In the genomic region with DNA sequence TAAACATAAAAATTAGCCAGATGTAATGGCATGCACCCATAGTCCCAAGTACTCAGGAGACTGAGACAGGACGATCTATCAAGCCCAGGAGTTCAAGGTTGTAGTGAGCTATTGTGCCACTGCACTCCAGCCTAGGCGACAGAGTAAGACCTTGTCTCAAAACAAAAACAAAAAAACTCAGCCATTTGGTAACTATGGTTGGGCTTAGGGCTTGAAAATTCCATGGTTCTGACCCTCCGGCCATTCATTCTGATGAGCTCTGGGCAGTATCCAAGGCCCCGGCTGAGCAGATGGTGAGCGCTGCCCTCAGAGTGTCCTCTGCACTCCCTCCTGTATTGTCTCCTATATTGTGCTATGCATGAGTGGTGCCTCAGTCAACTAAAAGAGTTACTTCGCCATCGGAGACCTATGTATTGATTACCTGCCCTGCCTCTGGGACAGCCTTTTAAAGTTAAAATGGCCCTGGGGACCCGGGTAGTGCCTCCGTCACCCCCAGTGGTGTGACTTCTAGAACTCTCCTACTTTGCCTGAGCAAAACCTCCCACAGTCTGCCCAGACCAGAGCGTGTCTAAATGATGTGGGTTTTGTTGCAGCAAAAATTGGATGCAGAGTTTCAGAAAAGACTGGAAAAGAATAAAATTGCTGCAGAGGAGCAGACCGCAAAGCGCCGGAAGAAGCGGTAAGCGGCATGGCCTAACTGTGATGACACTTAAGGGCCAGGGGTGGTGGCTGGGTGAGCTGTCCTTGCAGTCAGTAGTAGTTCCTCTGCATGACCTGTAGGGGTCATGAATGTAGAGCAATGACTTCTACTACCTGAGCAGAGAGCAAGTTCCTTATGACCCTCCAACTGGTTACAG, we compare ENCODE assay signal across 8 cellular contexts. TPM values are rescaled to one million over a fixed set of nuclear protein-coding genes. Genes with fewer than 3 reads are reported as not detected.
DNase-seq lines count a peak whose midpoint lies in the region; ATAC-seq, FAIRE-seq and TF ChIP-seq lines count a peak whose summit lies in the region.

No MANE protein-coding gene starts in this region.

- no peak overlapping the region for H3K4me3 ChIP-seq in A673 (ENCODE audit: low read depth, low read length, poor library complexity, severe bottlenecking)
- H3K4me3 ChIP-seq in MG63: no peak overlapping the region
- H3K4me3 ChIP-seq in SJCRH30: no peak overlapping the region
- H3K4me3 ChIP-seq in kidney (ENCODE audit: low read length in 2 of 2): no peak overlapping the region

- H3K4me1 ChIP-seq in A673 (ENCODE audit: insufficient read depth, low read length, poor library complexity, severe bottlenecking) (no peaks in the 10 kb centered on the region), SJCRH30 (no peaks in the 10 kb centered on the region), kidney (ENCODE audit: control insufficient read depth in 1 of 2, insufficient read depth in 1 of 2, low read depth in 1 of 2, low read length in 2 of 2) (no peaks in the 10 kb centered on the region)

- no TSS peak for BruUV-seq in A673 (replicated peaks; lab: Mats Ljungman, UMichigan)

- H3K36me3 ChIP-seq in A673 (ENCODE audit: insufficient read depth, low read length, poor library complexity, severe bottlenecking): peaks cover 90% of the 10 kb centered on the region
- H3K36me3 ChIP-seq in MG63: peaks cover 37% of the 10 kb centered on the region
- peaks cover 85% of the 10 kb centered on the region for H3K36me3 ChIP-seq in SJCRH30
- H3K36me3 ChIP-seq in kidney (ENCODE audit: control insufficient read depth in 1 of 2, insufficient read depth in 2 of 2, low read length in 2 of 2): peaks cover 38 to 58% of the 10 kb centered on the region in 2 donors

- H3K27ac ChIP-seq in A673 (ENCODE audit: low read depth, low read length, poor library complexity, severe bottlenecking) (no peak overlapping the region), SJCRH30 (no peak overlapping the region), kidney (ENCODE audit: low read depth in 2 of 2, low read length in 2 of 2) (no peak overlapping the region)

- POLR2A ChIA-PET in A673 (lab: Charles Lee; ENCODE audit: low non-redundant PET) (interaction anchor here (0.7 kb wide), 1 partner anchor 1036 kb away, joined by 4 read pairs; no protein-coding TSS in a partner anchor), HEK293T (lab: Yijun Ruan, JAX) (no interaction called here)

- no peaks in the 10 kb centered on the region for H3K27me3 ChIP-seq in A673 (replicated peaks; ENCODE audit: insufficient read depth, low read depth, low read length, poor library complexity)
- H3K27me3 ChIP-seq in MG63: no peaks in the 10 kb centered on the region
- no peaks in the 10 kb centered on the region for H3K27me3 ChIP-seq in SJCRH30

- CTCF ChIA-PET in A673 (lab: Charles Lee): interaction anchor here (0.7 kb wide), 2 partner anchors 115 to 117 kb away, joined by 3 to 6 read pairs; no protein-coding TSS in a partner anchor
- CTCF ChIA-PET in HEK293T (lab: Yijun Ruan, JAX): interaction anchor here (0.7 kb wide), 1 partner anchor 8 kb away, joined by 3 read pairs; a partner anchor contains a TSS

- intact Hi-C loops in A673 (cut with micrococcal nuclease; ENCODE audit: unreplicated experiment) (no loop called here), kidney (cut with DNase I) (no loop called here)

- H3K9me3 Mint-ChIP-seq in brain: peaks cover 0 to 8% (median 7%) of the 10 kb centered on the region in 5 experiments

- H3K4me3 Mint-ChIP-seq in brain: no peak overlapping the region

- peak; percentile 91 for ATAC-seq in stimulated activated naive CD8-positive, alpha-beta T cell treated with anti-CD3 and anti-CD28 coated beads, Interleukin-15, Interleukin-2, amounts not matched to agents 100 U/mL and 50 U/mL, for 24 hours

- H3K27me3 Mint-ChIP-seq in brain: no peaks in the 10 kb centered on the region

- TF ChIP-seq CTCF in A673 (conservative IDR thresholded peaks at IDR 0.05; ENCODE audit: low read depth, low read length) (peak; percentile 60), GM12872 (IDR thresholded peaks at IDR 0.05; ENCODE audit: insufficient read depth, low read depth, low read length) (peak; percentile 91), brain (conservative IDR thresholded peaks at IDR 0.05) (peak; percentile 45 to 68), kidney (IDR thresholded peaks at IDR 0.05; ENCODE audit: borderline replicate concordance, extremely low read depth, insufficient read depth) (peak; percentile 71)

- no peak overlapping the region for H3K9ac ChIP-seq in kidney (ENCODE audit: low read length in 2 of 2)

- peak overlapping the region in 3 of 5 experiments; percentile 45 to 65 (median 52) for H3K27ac Mint-ChIP-seq in brain

- peak; percentile 57 for DNase-seq in A673 (ENCODE audit: low spot score)
- DNase-seq in HEK293T (ENCODE audit: extremely low spot score): peak; percentile 75
- peak; percentile 7 for DNase-seq in MG63
- DNase-seq in SJCRH30: peak; percentile 48 to 67
- peak; percentile 49 for DNase-seq in kidney
- peak; percentile 31 for DNase-seq in stimulated activated naive CD8-positive, alpha-beta T cell treated with anti-CD3 and anti-CD28 coated beads, Interleukin-15, Interleukin-2, amounts not matched to agents 100 U/mL and 50 U/mL, for 24 hours

- H3K36me3 Mint-ChIP-seq in brain: peaks cover 90% of the 10 kb centered on the region

- no peaks in the 10 kb centered on the region for H3K4me1 Mint-ChIP-seq in brain

- H3K9me3 ChIP-seq in A673 (ENCODE audit: low read depth, low read length, poor library complexity, severe bottlenecking) (no peaks in the 10 kb centered on the region), MG63 (no peaks in the 10 kb centered on the region), SJCRH30 (replicated peaks) (no peaks in the 10 kb centered on the region), kidney (ENCODE audit: control insufficient read depth in 1 of 2, low read length in 2 of 2) (no peaks in the 10 kb centered on the region)

- no peak for FAIRE-seq in kidney (lab: Jason Lieb, UNC)

TF ChIP-seq in HEK293T, 16 proteins besides CTCF, POLR2A, EP300 and RAD21:
- no peak for TF ChIP-seq FOXM1 (IDR thresholded peaks at IDR 0.05; ENCODE audit: borderline replicate concordance)
- TF ChIP-seq FOXA1 (IDR thresholded peaks at IDR 0.05): no peak
- no peak for TF ChIP-seq HDGF (IDR thresholded peaks at IDR 0.05; ENCODE audit: borderline replicate concordance)
- TF ChIP-seq LEF1 (IDR thresholded peaks at IDR 0.05; ENCODE audit: borderline replicate concordance): no peak
- TF ChIP-seq SP1 (IDR thresholded peaks at IDR 0.05): no peak
- no peak for TF ChIP-seq BHLHE40 (IDR thresholded peaks at IDR 0.05; ENCODE audit: borderline replicate concordance)
- TF ChIP-seq TARDBP (IDR thresholded peaks at IDR 0.05): no peak
- no peak for TF ChIP-seq L3MBTL2 (conservative IDR thresholded peaks at IDR 0.05)
- no peak for TF ChIP-seq FOXK2 (IDR thresholded peaks at IDR 0.05)
- no peak for TF ChIP-seq CTBP1 (IDR thresholded peaks at IDR 0.05; ENCODE audit: borderline replicate concordance)
- TF ChIP-seq ARNT (IDR thresholded peaks at IDR 0.05): no peak

RNA-seq across cellular contexts. Expression of a gene that starts 8.1 kb away (rescaled TPM):
- total RNA-seq in A673 (2021) (24.9 and 30.8 TPM in 2 replicates), kidney (25.9 TPM)
- total RNA-seq in MG63 (2014; rRNA removed; shearing (Covaris generic); ENCODE audit: low replicate concordance): 7.6 and 16.2 TPM in 2 replicates
- 20.0 and 24.4 TPM in 2 replicates for total RNA-seq in SJCRH30 (2014; rRNA removed; shearing (Covaris generic))
- polyA plus RNA-seq in brain (ENCODE audit: insufficient read depth, low read depth, low replicate concordance) (17.8 TPM), kidney (ENCODE audit: insufficient read depth, low read depth, low replicate concordance) (20.8 TPM)

RNA-seq across cellular contexts. Expression of a gene that starts 29.1 kb away (rescaled TPM):
- total RNA-seq in A673 (2021) (35.2 and 37.0 TPM in 2 replicates), kidney (45.6 TPM)
- 24.3 and 27.1 TPM in 2 replicates for total RNA-seq in MG63 (2014; rRNA removed; shearing (Covaris generic); ENCODE audit: low replicate concordance)
- total RNA-seq in SJCRH30 (2014; rRNA removed; shearing (Covaris generic)): 24.6 and 25.6 TPM in 2 replicates
- polyA plus RNA-seq in brain (ENCODE audit: insufficient read depth, low read depth, low replicate concordance) (23.7 TPM), kidney (ENCODE audit: insufficient read depth, low read depth, low replicate concordance) (13.8 TPM)

RNA-seq across cellular contexts. Expression of a gene that starts 48.0 kb away (rescaled TPM):
- total RNA-seq in A673 (2021) (not detected in 2 replicates), kidney (not detected)
- total RNA-seq in MG63 (2014; rRNA removed; shearing (Covaris generic); ENCODE audit: low replicate concordance): not detected in 2 replicates
- not detected in 2 replicates for total RNA-seq in SJCRH30 (2014; rRNA removed; shearing (Covaris generic))
- polyA plus RNA-seq in brain (ENCODE audit: insufficient read depth, low read depth, low replicate concordance) (not detected), kidney (ENCODE audit: insufficient read depth, low read depth, low replicate concordance) (not detected)

Comparison
In these comparisons a context has a peak if more than half of its experiments do, and no peak if none do; other contexts are left out.
1. DNase-seq: peak in every context shown above with its lines; median percentile 75 in HEK293T; 58 in SJCRH30; 57 in A673; 49 in kidney; 31 in stimulated activated naive CD8-positive, alpha-beta T cell treated with anti-CD3 and anti-CD28 coated beads, Interleukin-15, Interleukin-2, amounts not matched to agents 100 U/mL and 50 U/mL, for 24 hours; 7 in MG63.